33 cellular contexts compared by ENCODE assay signal in genomic region chr19:7112675-7113074, GRCh38. TPM values are rescaled to one million over a fixed set of nuclear protein-coding genes. Genes with fewer than 3 reads are reported as not detected.
"Had no signal": no experiment of that assay in that cellular context is flagged by ENCODE, and none has a peak within 500 bp of the region (broad histone marks: within the 10 kb centered on the region; RNA-seq: fewer than 3 reads in every experiment).

No MANE protein-coding gene starts in this region.

- H3K4me1 ChIP-seq: esophagus squamous epithelium, gastrocnemius medialis, heart right ventricle, left lung, lower lobe of right lung had no signal

- H3K4me3 ChIP-seq: coronary artery, esophagus squamous epithelium, gastrocnemius medialis, heart right ventricle, left lung, lower lobe of right lung, mucosa of descending colon had no signal

- ATAC-seq: effector memory CD8-positive, alpha-beta T cell; esophagus mucosa; gastrocnemius medialis; heart right ventricle; left cardiac atrium; left lung; left ventricle myocardium superior; lower lobe of right lung; mucosa of descending colon had no signal

- H3K27ac ChIP-seq: coronary artery, epithelial cell of prostate, esophagus squamous epithelium, gastrocnemius medialis, heart right ventricle, left lung, lower lobe of right lung had no signal

- H3K9me3 ChIP-seq: esophagus squamous epithelium, gastrocnemius medialis, left lung, lower lobe of right lung, mucosa of descending colon had no signal

- FAIRE-seq: colon, endometrium, islet of Langerhans, keratinocyte had no signal

- DNase-seq: effector CD8-positive, alpha-beta T cell; effector memory CD8-positive, alpha-beta T cell; endodermal cell; erythroblast; esophagus squamous epithelium; foreskin melanocyte; gastrocnemius medialis; glutamatergic neuron; head of caudate nucleus; heart right ventricle; hippocampal formation; left cardiac atrium; left lung; left ventricle myocardium superior; lower lobe of right lung; mesenchymal stem cell; mucosa of descending colon; naive B cell had no signal

- H3K27me3 ChIP-seq: esophagus squamous epithelium, gastrocnemius medialis, heart right ventricle had no signal

RNA-seq across cellular contexts. Expression of gene MBD3L3, which starts 54.2 kb away (rescaled TPM):
- total RNA-seq: dermis blood vessel endothelial cell, endodermal cell, esophagus mucosa, esophagus squamous epithelium, gastrocnemius medialis, glomerular endothelial cell, heart right ventricle, kidney epithelial cell, left cardiac atrium, left lung, left ventricle myocardium superior, lower leg skin, lower lobe of right lung, lung microvascular endothelial cell, mesenteric fat pad, mesothelial cell of epicardium, mucosa of descending colon, myocyte had no signal
- polyA plus RNA-seq: heart right ventricle, keratinocyte had no signal
